19 cellular contexts compared by ENCODE assay signal in the genomic region with DNA sequence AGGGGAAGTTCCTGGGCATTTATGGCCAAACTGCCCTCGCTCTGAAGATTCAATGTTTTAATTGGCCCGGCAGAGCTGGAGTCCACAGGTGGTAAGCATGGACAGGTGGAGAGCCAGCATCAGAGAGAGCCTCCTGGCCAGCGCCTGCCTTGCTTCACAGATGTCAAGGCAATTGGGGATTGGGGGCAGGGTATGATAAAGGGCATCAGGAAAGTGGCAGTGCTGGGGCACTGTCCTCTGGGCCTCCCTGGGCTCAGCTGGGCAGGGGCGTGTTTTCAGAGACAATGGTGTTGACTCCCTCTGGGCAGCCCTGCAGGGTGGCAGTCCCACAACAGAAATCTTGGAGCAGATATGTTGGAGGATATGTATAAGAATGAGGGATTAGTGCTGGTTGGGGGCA.
"Had no signal": no experiment of that assay in that cellular context is flagged by ENCODE, and none has a peak within 500 bp of the region (broad histone marks: within the 10 kb centered on the region; RNA-seq: fewer than 3 reads in every experiment).

No MANE protein-coding gene starts in this region.

- H3K4me1 ChIP-seq: pancreas had no signal

- H3K4me3 ChIP-seq: pancreas had no signal

- H3K4me1 Mint-ChIP-seq: central memory CD8-positive, alpha-beta T cell had no signal

- H3K27me3 ChIP-seq: pancreas had no signal

- H3K27ac Mint-ChIP-seq: activated naive CD4-positive, alpha-beta T cell treated with anti-CD3 and anti-CD28 coated beads, Interleukin-2, amount 10 ng/mL, durations not matched to agents 7 days and 5 days; naive thymus-derived CD4-positive, alpha-beta T cell had no signal

- H3K27ac ChIP-seq: pancreas, VCaP had no signal

- H3K36me3 ChIP-seq: pancreas had no signal

- H3K4me3 Mint-ChIP-seq: activated naive CD4-positive, alpha-beta T cell treated with anti-CD3 and anti-CD28 coated beads, Interleukin-2, amount 10 ng/mL, durations not matched to agents 7 days and 5 days; central memory CD8-positive, alpha-beta T cell; naive thymus-derived CD4-positive, alpha-beta T cell had no signal

- H3K36me3 Mint-ChIP-seq: activated naive CD4-positive, alpha-beta T cell treated with anti-CD3 and anti-CD28 coated beads, Interleukin-2, amount 10 ng/mL, durations not matched to agents 7 days and 5 days; naive thymus-derived CD4-positive, alpha-beta T cell had no signal

- ATAC-seq: naive thymus-derived CD4-positive, alpha-beta T cell; pancreas had no signal

- DNase-seq: activated CD4-positive, CD25-positive, alpha-beta regulatory T cell treated with anti-CD3 and anti-CD28 coated beads, Interleukin-2, amount 50 U/mL, for 72 hours; activated CD8-positive, alpha-beta memory T cell treated with anti-CD3 and anti-CD28 coated beads for 24 hours; activated CD8-positive, alpha-beta memory T cell treated with anti-CD3 and anti-CD28 coated beads, Interleukin-2, amount 50 U/mL, for 48 hours; activated effector memory CD4-positive, alpha-beta T cell treated with Interleukin-2 at 50 U/mL for 16 hours; activated naive CD4-positive, alpha-beta T cell treated with anti-CD3 and anti-CD28 coated beads, Interleukin-2, amount 10 ng/mL, durations not matched to agents 7 days and 5 days; activated T-cell treated with anti-CD3 and anti-CD28 coated beads, Interleukin-2, amount 50 U/mL, for 48 hours; aorta; dermis blood vessel endothelial cell; effector memory CD4-positive, alpha-beta T cell; mesenchymal stem cell; naive thymus-derived CD4-positive, alpha-beta T cell; pancreas; retina; stimulated activated CD4-positive, alpha-beta T cell treated with anti-CD3 and anti-CD28 coated beads, Interleukin-12 subunit alpha, Interleukin-12 subunit beta, amount 100 ng/mL, for 4 hours; stimulated activated CD4-positive, alpha-beta T cell treated with anti-CD3 and anti-CD28 coated beads, Interleukin-2, amount 100 ng/mL, for 24 hours; stimulated activated naive CD4-positive, alpha-beta T cell treated with Interleukin-2 at 50 U/mL for 16 hours; trophoblast cell had no signal

- H3K9me3 Mint-ChIP-seq: activated naive CD4-positive, alpha-beta T cell treated with anti-CD3 and anti-CD28 coated beads, Interleukin-2, amount 10 ng/mL, durations not matched to agents 7 days and 5 days; central memory CD8-positive, alpha-beta T cell; naive thymus-derived CD4-positive, alpha-beta T cell had no signal

- H3K9me3 ChIP-seq: pancreas had no signal
